ENCODE assay signal across 8 cellular contexts in the genomic region with DNA sequence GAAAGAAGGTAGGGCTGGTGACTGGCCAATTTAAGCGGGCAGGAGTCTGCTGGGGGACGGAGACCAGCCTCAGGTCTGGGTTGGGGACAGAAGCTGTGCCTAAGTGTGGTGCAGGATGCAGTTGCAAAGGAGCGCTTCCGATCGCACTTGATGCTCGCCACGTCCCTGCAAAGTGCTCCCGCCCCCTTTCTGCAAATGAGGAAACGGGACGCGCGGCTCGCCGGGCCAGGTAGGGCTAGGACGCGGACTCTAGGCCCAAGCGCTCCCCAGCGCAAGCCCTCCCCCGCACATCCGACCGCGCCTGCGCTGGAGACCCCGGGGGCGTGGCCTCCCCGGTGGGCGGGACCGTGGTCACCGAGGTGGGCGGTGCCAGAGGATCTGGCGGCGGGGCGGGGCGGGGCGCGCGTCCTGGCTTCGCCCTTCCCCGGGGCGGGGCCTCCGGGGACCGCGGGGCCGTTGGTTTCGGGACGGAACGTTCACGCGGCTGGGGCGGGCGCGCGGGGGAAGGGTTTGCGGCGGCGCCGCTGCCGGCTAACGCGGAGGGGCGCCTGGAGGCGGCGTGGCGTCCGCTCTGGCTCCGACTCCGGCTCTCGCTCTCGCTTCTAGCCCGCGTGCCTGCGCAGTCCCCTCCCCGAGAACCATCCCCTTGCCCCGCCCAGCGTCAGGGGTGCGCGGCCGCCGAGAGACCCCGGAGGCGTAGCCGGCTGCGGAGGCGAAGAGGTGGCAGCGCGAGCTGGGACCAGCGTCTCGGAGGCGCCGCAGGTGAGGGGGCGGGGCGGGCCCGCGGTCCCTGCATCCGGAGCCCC. TPM values are rescaled to one million over a fixed set of nuclear protein-coding genes. Genes with fewer than 3 reads are reported as not detected.
DNase-seq lines count a peak whose midpoint lies in the region; FAIRE-seq and TF ChIP-seq lines count a peak whose summit lies in the region.

A gene (plus strand): TSS at position 513 of the 806 bp plus-strand sequence. CDS start 12,446 bp downstream, outside the sequence.

- peak; percentile 88 for DNase-seq in ELR (ENCODE audit: low read depth)
- peak; percentile 65 for DNase-seq in H54 (ENCODE audit: insufficient read length, low spot score)
- DNase-seq in activated effector memory CD4-positive, alpha-beta T cell treated with anti-CD3 and anti-CD28 coated beads, Interleukin-2, amount 50 U/mL, for 16 hours: peak; percentile 99
- peak; percentile 89 for DNase-seq in fibroblast of the aortic adventitia (ENCODE audit: low read depth)
- DNase-seq in nephron progenitor cell: peak; percentile 99

- no peaks in the 10 kb centered on the region for H3K9me2 ChIP-seq in Loucy (replicated peaks; ENCODE audit: low read depth, low read length)

- peaks cover 36% of the 10 kb centered on the region for H3K4me1 ChIP-seq in Loucy (ENCODE audit: insufficient read depth, low read length, poor library complexity, severe bottlenecking)

- no peaks in the 10 kb centered on the region for H3K9me3 Mint-ChIP-seq in nephron progenitor cell
- no peaks in the 10 kb centered on the region for H3K9me3 Mint-ChIP-seq in stimulated activated naive CD8-positive, alpha-beta T cell treated with anti-CD3 and anti-CD28 coated beads, Interleukin-15, Interleukin-2, amounts not matched to agents 100 ng/mL and 50 ng/mL, for 24 hours

- H3K4me3 ChIP-seq in Loucy (ENCODE audit: low read length, poor library complexity, severe bottlenecking): peak within 1 kb of the TSS; percentile 93
- H3K4me3 ChIP-seq in fibroblast of the aortic adventitia (ENCODE audit: low read depth, low read length): peak within 1 kb of the TSS; percentile 80

- H3K36me3 ChIP-seq in Loucy (ENCODE audit: insufficient read depth, low read length): no peaks in the 10 kb centered on the region

- TF ChIP-seq CTCF in Loucy (conservative IDR thresholded peaks at IDR 0.05; ENCODE audit: low read length) (no peak), fibroblast of the aortic adventitia (IDR thresholded peaks at IDR 0.05; ENCODE audit: insufficient read depth, low read length) (no peak), nephron progenitor cell (IDR thresholded peaks at IDR 0.05) (no peak)

- peak within 1 kb of the TSS; percentile 95 for H3K4me2 ChIP-seq in Loucy (ENCODE audit: low read depth, low read length, poor library complexity, severe bottlenecking)

- peaks cover 38% of the 10 kb centered on the region for H3K79me2 ChIP-seq in Loucy (ENCODE audit: insufficient read depth, low read length)

- H3F3A ChIP-seq in Loucy (ENCODE audit: low read depth): no peaks in the 10 kb centered on the region

- no peaks in the 10 kb centered on the region for H3K9me3 ChIP-seq in Loucy (ENCODE audit: insufficient read depth, low read depth, low read length)

- H3K27ac Mint-ChIP-seq in nephron progenitor cell: peak within 1 kb of the TSS; percentile 85
- H3K27ac Mint-ChIP-seq in stimulated activated naive CD8-positive, alpha-beta T cell treated with anti-CD3 and anti-CD28 coated beads, Interleukin-15, Interleukin-2, amounts not matched to agents 100 ng/mL and 50 ng/mL, for 24 hours: peak within 1 kb of the TSS; percentile 92

- peaks cover 33% of the 10 kb centered on the region for H3K4me1 Mint-ChIP-seq in nephron progenitor cell
- peaks cover 51% of the 10 kb centered on the region for H3K4me1 Mint-ChIP-seq in stimulated activated naive CD8-positive, alpha-beta T cell treated with anti-CD3 and anti-CD28 coated beads, Interleukin-15, Interleukin-2, amounts not matched to agents 100 ng/mL and 50 ng/mL, for 24 hours (ENCODE audit: low read depth)

- H3K4me3 Mint-ChIP-seq in nephron progenitor cell: peak within 1 kb of the TSS; percentile 85
- H3K4me3 Mint-ChIP-seq in stimulated activated naive CD8-positive, alpha-beta T cell treated with anti-CD3 and anti-CD28 coated beads, Interleukin-15, Interleukin-2, amounts not matched to agents 100 ng/mL and 50 ng/mL, for 24 hours: peak within 1 kb of the TSS; percentile 89

- peak within 1 kb of the TSS; percentile 78 for H2AFZ ChIP-seq in Loucy (ENCODE audit: low read length)

- no peak for FAIRE-seq in H54 (lab: Jason Lieb, UNC)

- peak within 1 kb of the TSS; percentile 95 for H3K9ac ChIP-seq in Loucy (ENCODE audit: low read depth, low read length, poor library complexity, severe bottlenecking)

- H3K36me3 Mint-ChIP-seq in nephron progenitor cell (ENCODE audit: low read depth): peaks cover 9% of the 10 kb centered on the region
- peaks cover 3% of the 10 kb centered on the region for H3K36me3 Mint-ChIP-seq in stimulated activated naive CD8-positive, alpha-beta T cell treated with anti-CD3 and anti-CD28 coated beads, Interleukin-15, Interleukin-2, amounts not matched to agents 100 ng/mL and 50 ng/mL, for 24 hours (ENCODE audit: low read depth)

- H3K27me3 ChIP-seq in Loucy (ENCODE audit: insufficient read depth, low read length, poor library complexity, severe bottlenecking): no peaks in the 10 kb centered on the region

- H3K27me3 Mint-ChIP-seq in nephron progenitor cell (ENCODE audit: low read depth, poor library complexity): peaks cover 17% of the 10 kb centered on the region
- H3K27me3 Mint-ChIP-seq in stimulated activated naive CD8-positive, alpha-beta T cell treated with anti-CD3 and anti-CD28 coated beads, Interleukin-15, Interleukin-2, amounts not matched to agents 100 ng/mL and 50 ng/mL, for 24 hours: no peaks in the 10 kb centered on the region

- TF ChIP-seq POLR2A in H54 (IDR thresholded peaks at IDR 0.05; ENCODE audit: low read depth, low read length): peak; percentile 56
- peak; percentile 80 for TF ChIP-seq POLR2A in Raji (IDR thresholded peaks at IDR 0.05; ENCODE audit: insufficient read depth, low read depth, low read length)

- H4K20me1 ChIP-seq in Loucy (ENCODE audit: insufficient read depth, low read length, poor library complexity, severe bottlenecking): peaks cover 12% of the 10 kb centered on the region

RNA-seq across cellular contexts. Expression of the gene that starts here (rescaled TPM):
- total RNA-seq in fibroblast of the aortic adventitia (ENCODE audit: low replicate concordance): 18.4 and 78.0 TPM in 2 replicates

Comparison
In these comparisons a context has a peak if more than half of its experiments do, and no peak if none do; other contexts are left out.
1. Peak in every context shown above with its lines: DNase-seq and H3K4me3 ChIP-seq.